In genomic region chr2:101328474-101329007, GRCh38 we compare ENCODE assay signal across 8 cellular contexts. TPM values are rescaled to one million over a fixed set of nuclear protein-coding genes. Genes with fewer than 3 reads are reported as not detected.
DNase-seq lines count a peak whose midpoint lies in the region; ATAC-seq and TF ChIP-seq lines count a peak whose summit lies in the region.

No MANE protein-coding gene starts in this region.

- POLR2A ChIA-PET in activated naive CD8-positive, alpha-beta T cell treated with anti-CD3 and anti-CD28 coated beads, Interleukin-2, amount 10 ng/mL, durations not matched to agents 7 days and 5 days (lab: Charles Lee) = interaction anchor here (1.0 to 4.8 kb wide), 7 partner anchors 12 to 324 kb away, joined by 3 to 32 read pairs (median 10); partner anchors contain the start of genes CNOT11 and RNF149

- H3K9me2 ChIP-seq in OCI-LY1 (ENCODE audit: low read depth, low read length) = no peaks in the 10 kb centered on the region

- H3K79me2 ChIP-seq in OCI-LY1 (ENCODE audit: insufficient read depth, low read length) = no peaks in the 10 kb centered on the region

- H2AFZ ChIP-seq in OCI-LY1 (ENCODE audit: low read length) = no peak overlapping the region

- peaks cover 3% of the 10 kb centered on the region for H3K9me3 Mint-ChIP-seq in activated naive CD8-positive, alpha-beta T cell treated with anti-CD3 and anti-CD28 coated beads, Interleukin-2, amount 10 ng/mL, durations not matched to agents 7 days and 5 days
- peaks cover 1% of the 10 kb centered on the region for H3K9me3 Mint-ChIP-seq in activated naive CD8-positive, alpha-beta T cell treated with anti-CD3 and anti-CD28 coated beads for 36 hours
- H3K9me3 Mint-ChIP-seq in stimulated activated naive B cell treated with anti-CD40 and anti-IgM and Interleukin-4, amounts not matched to agents 10 μg/mL and 1 μg/mL and 100 μg/mL, for 72 hours = no peaks in the 10 kb centered on the region

- H3K27ac Mint-ChIP-seq in activated naive CD8-positive, alpha-beta T cell treated with anti-CD3 and anti-CD28 coated beads, Interleukin-2, amount 10 ng/mL, durations not matched to agents 7 days and 5 days = no peak overlapping the region
- no peak overlapping the region for H3K27ac Mint-ChIP-seq in activated naive CD8-positive, alpha-beta T cell treated with anti-CD3 and anti-CD28 coated beads for 36 hours
- H3K27ac Mint-ChIP-seq in stimulated activated naive B cell treated with anti-CD40 and anti-IgM and Interleukin-4, amounts not matched to agents 10 μg/mL and 1 μg/mL and 100 μg/mL, for 72 hours = no peak overlapping the region

- H3K27ac ChIP-seq in OCI-LY1 (ENCODE audit: low read depth, low read length, poor library complexity, severe bottlenecking) (no peak overlapping the region), ovary (no peak overlapping the region)

- H3K27me3 Mint-ChIP-seq in activated naive CD8-positive, alpha-beta T cell treated with anti-CD3 and anti-CD28 coated beads, Interleukin-2, amount 10 ng/mL, durations not matched to agents 7 days and 5 days = no peaks in the 10 kb centered on the region
- H3K27me3 Mint-ChIP-seq in activated naive CD8-positive, alpha-beta T cell treated with anti-CD3 and anti-CD28 coated beads for 36 hours = no peaks in the 10 kb centered on the region
- no peaks in the 10 kb centered on the region for H3K27me3 Mint-ChIP-seq in stimulated activated naive B cell treated with anti-CD40 and anti-IgM and Interleukin-4, amounts not matched to agents 10 μg/mL and 1 μg/mL and 100 μg/mL, for 72 hours

- H4K20me1 ChIP-seq in OCI-LY1 (ENCODE audit: insufficient read depth, low read length) = no peaks in the 10 kb centered on the region

- no peak for TF ChIP-seq EP300 in ovary (IDR thresholded peaks at IDR 0.05)

- peak overlapping the region; percentile 10; the same call in 1 of the 2 replicates for H3K4me2 ChIP-seq in OCI-LY1 (ENCODE audit: low read length)

- no peak for DNase-seq in activated naive CD8-positive, alpha-beta T cell treated with anti-CD3 and anti-CD28 coated beads, Interleukin-2, amount 10 ng/mL, durations not matched to agents 7 days and 5 days
- no peak for DNase-seq in activated naive CD8-positive, alpha-beta T cell treated with anti-CD3 and anti-CD28 coated beads for 36 hours
- DNase-seq in fibroblast of pulmonary artery (ENCODE audit: low read depth) (peak; percentile 70), ovary (no peak), NCI-H446 treated with DMSO at 0.1 percent for 48 hours (lab: John Stamatoyannopoulos, UW) (no peak), NCI-H2227 (lab: John Stamatoyannopoulos, UW; ENCODE audit: unreplicated experiment) (no peak)
- DNase-seq in stimulated activated naive B cell treated with anti-CD40 and anti-IgM and Interleukin-4, amounts not matched to agents 10 μg/mL and 1 μg/mL and 100 μg/mL, for 72 hours = no peak

- H3K9me3 ChIP-seq in OCI-LY1 (ENCODE audit: low read length) (peaks cover 3% of the 10 kb centered on the region; the same call in 1 of the 2 replicates), ovary (no peaks in the 10 kb centered on the region)

- 52 to 56% (median 55%) methylated on average over 3 of the region's 3 CpGs for WGBS in ovary, 3 donors

- TF ChIP-seq CTCF in OCI-LY1 (IDR thresholded peaks at IDR 0.05; ENCODE audit: low read length) = no peak
- TF ChIP-seq CTCF in fibroblast of pulmonary artery (IDR thresholded peaks at IDR 0.05; ENCODE audit: low read length, missing control alignments) = no peak
- TF ChIP-seq CTCF in ovary (IDR thresholded peaks at IDR 0.05) = no peak

- H3K36me3 ChIP-seq in OCI-LY1 (ENCODE audit: insufficient read depth, low read length) (no peaks in the 10 kb centered on the region; the same call in 1 of the 2 replicates), ovary (no peaks in the 10 kb centered on the region)

- TF ChIP-seq POLR2A in ovary (IDR thresholded peaks at IDR 0.05) = no peak

- H3K9ac ChIP-seq in OCI-LY1 (ENCODE audit: low read length) = no peak overlapping the region

- H3F3A ChIP-seq in OCI-LY1 (ENCODE audit: insufficient read depth, low read length) = no peaks in the 10 kb centered on the region

- ATAC-seq in activated naive CD8-positive, alpha-beta T cell treated with anti-CD3 and anti-CD28 coated beads, Interleukin-2, amount 10 ng/mL, durations not matched to agents 7 days and 5 days (ENCODE audit: low read depth) = peak; percentile 93
- peak; percentile 76 to 80 for ATAC-seq in stimulated activated naive B cell treated with anti-CD40 and anti-IgM and Interleukin-4, amounts not matched to agents 10 μg/mL and 1 μg/mL and 100 μg/mL, for 72 hours (replicated peaks)

- peaks cover 21% of the 10 kb centered on the region for H3K4me1 Mint-ChIP-seq in activated naive CD8-positive, alpha-beta T cell treated with anti-CD3 and anti-CD28 coated beads, Interleukin-2, amount 10 ng/mL, durations not matched to agents 7 days and 5 days
- peaks cover 32% of the 10 kb centered on the region for H3K4me1 Mint-ChIP-seq in activated naive CD8-positive, alpha-beta T cell treated with anti-CD3 and anti-CD28 coated beads for 36 hours
- H3K4me1 Mint-ChIP-seq in stimulated activated naive B cell treated with anti-CD40 and anti-IgM and Interleukin-4, amounts not matched to agents 10 μg/mL and 1 μg/mL and 100 μg/mL, for 72 hours = no peaks in the 10 kb centered on the region

- H3K4me3 ChIP-seq in OCI-LY1 (ENCODE audit: low read depth, low read length, poor library complexity, severe bottlenecking) = no peak overlapping the region
- H3K4me3 ChIP-seq in fibroblast of pulmonary artery (replicated peaks; ENCODE audit: low read depth, low read length) = no peak overlapping the region
- no peak overlapping the region for H3K4me3 ChIP-seq in ovary

- peaks cover 1% of the 10 kb centered on the region for H3K36me3 Mint-ChIP-seq in activated naive CD8-positive, alpha-beta T cell treated with anti-CD3 and anti-CD28 coated beads, Interleukin-2, amount 10 ng/mL, durations not matched to agents 7 days and 5 days
- H3K36me3 Mint-ChIP-seq in activated naive CD8-positive, alpha-beta T cell treated with anti-CD3 and anti-CD28 coated beads for 36 hours = no peaks in the 10 kb centered on the region
- H3K36me3 Mint-ChIP-seq in stimulated activated naive B cell treated with anti-CD40 and anti-IgM and Interleukin-4, amounts not matched to agents 10 μg/mL and 1 μg/mL and 100 μg/mL, for 72 hours = no peaks in the 10 kb centered on the region

- H3K4me1 ChIP-seq in OCI-LY1 (ENCODE audit: insufficient read depth, low read length, severe bottlenecking) (peaks cover 5% of the 10 kb centered on the region), ovary (ENCODE audit: insufficient read depth) (no peaks in the 10 kb centered on the region)

- intact Hi-C loops in ovary (cut with DNase I) = no loop called here

- H3K27me3 ChIP-seq in OCI-LY1 (ENCODE audit: insufficient read depth, low read length) (peaks cover 4% of the 10 kb centered on the region; the same call in 1 of the 2 replicates), ovary (no peaks in the 10 kb centered on the region)

- no peak overlapping the region for H3K4me3 Mint-ChIP-seq in activated naive CD8-positive, alpha-beta T cell treated with anti-CD3 and anti-CD28 coated beads, Interleukin-2, amount 10 ng/mL, durations not matched to agents 7 days and 5 days
- no peak overlapping the region for H3K4me3 Mint-ChIP-seq in activated naive CD8-positive, alpha-beta T cell treated with anti-CD3 and anti-CD28 coated beads for 36 hours
- no peak overlapping the region for H3K4me3 Mint-ChIP-seq in stimulated activated naive B cell treated with anti-CD40 and anti-IgM and Interleukin-4, amounts not matched to agents 10 μg/mL and 1 μg/mL and 100 μg/mL, for 72 hours

RNA-seq across cellular contexts. Expression of gene RNF149, which starts 20.0 kb away (rescaled TPM):
- total RNA-seq in activated naive CD8-positive, alpha-beta T cell treated with anti-CD3 and anti-CD28 coated beads, Interleukin-2, amount 10 ng/mL, durations not matched to agents 7 days and 5 days = 10 to 100 TPM; 90.1 to 90.3 TPM
- total RNA-seq in activated naive CD8-positive, alpha-beta T cell treated with anti-CD3 and anti-CD28 coated beads for 36 hours = 10 to 100 TPM; 38.7 to 39.4 TPM
- total RNA-seq in ovary = 10 to 100 TPM; 28.1 to 62.5 (median 45.3) TPM
- 10 to 100 TPM; 20.3 to 45.7 TPM for polyA plus RNA-seq in ovary

RNA-seq across cellular contexts. Expression of gene CREG2, which starts 58.8 kb away (rescaled TPM):
- not detected for total RNA-seq in activated naive CD8-positive, alpha-beta T cell treated with anti-CD3 and anti-CD28 coated beads, Interleukin-2, amount 10 ng/mL, durations not matched to agents 7 days and 5 days
- not detected for total RNA-seq in activated naive CD8-positive, alpha-beta T cell treated with anti-CD3 and anti-CD28 coated beads for 36 hours
- under 1 TPM in 6 of 7 donors, not detected in 1; 0.05 to 0.57 (median 0.36) TPM for total RNA-seq in ovary
- polyA plus RNA-seq in ovary = under 1 TPM; 0.04 to 0.05 TPM
